In the genomic region with DNA sequence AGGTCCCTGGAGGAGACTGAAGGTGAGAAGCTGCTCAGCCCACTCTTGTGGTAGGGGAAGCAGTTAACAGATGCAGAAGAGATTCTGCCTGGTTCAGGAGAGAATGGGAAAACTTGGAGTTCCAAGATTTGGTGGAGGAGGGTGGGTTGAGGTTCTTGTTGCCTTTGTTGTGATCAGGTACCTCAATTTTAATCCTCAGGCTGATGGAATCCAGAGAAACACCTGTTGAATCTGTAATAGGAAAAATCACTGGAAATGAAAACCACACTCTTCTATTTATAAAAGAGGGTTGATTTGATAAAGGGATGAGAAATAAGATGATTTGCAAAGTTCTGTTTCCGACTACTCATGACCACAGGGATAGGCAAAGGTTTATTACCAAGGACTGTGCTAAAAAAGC, we compare ENCODE assay signal across 33 cellular contexts.
"Had no signal": no experiment of that assay in that cellular context is flagged by ENCODE, and none has a peak within 500 bp of the region (broad histone marks: within the 10 kb centered on the region; RNA-seq: fewer than 3 reads in every experiment).

No MANE protein-coding gene starts in this region.

- H3K4me2 ChIP-seq: KMS-11 had no signal

- H3K36me3 ChIP-seq: MG63 had no signal

- H3K9ac ChIP-seq: KMS-11 had no signal

- H3K9me3 ChIP-seq: MG63 had no signal

- H3K27ac ChIP-seq: KMS-11 had no signal

- H3K4me3 ChIP-seq: MG63 had no signal

- DNase-seq: Karpas-422, MG63, MM.1S, MV-4-11, NCI-H1048, NCI-H1092, NCI-H1092 treated with DMSO at 0.1 percent for 48 hours, NCI-H1105, NCI-H1105 treated with DMSO at 0.1 percent for 48 hours, NCI-H1417, NCI-H1417 treated with DMSO at 0.1 percent for 48 hours, NCI-H1436, NCI-H1436 treated with DMSO at 0.1 percent for 48 hours, NCI-H146, NCI-H1694, NCI-H1694 treated with DMSO at 0.1 percent for 48 hours, NCI-H187, NCI-H187 treated with DMSO at 0.1 percent for 48 hours, NCI-H1930, NCI-H2029, NCI-H2029 treated with DMSO at 0.1 percent for 48 hours, NCI-H2081, NCI-H2081 treated with DMSO at 0.1 percent for 48 hours, NCI-H2107, NCI-H2171, NCI-H2171 treated with DMSO at 0.1 percent for 48 hours, NCI-H2227 treated with DMSO at 0.1 percent for 48 hours, NCI-H226, NCI-H345, NCI-H446, NCI-H446 treated with DMSO at 0.1 percent for 48 hours, NCI-H510A had no signal

- H3K27me3 ChIP-seq: MG63 had no signal
